In the genomic region with DNA sequence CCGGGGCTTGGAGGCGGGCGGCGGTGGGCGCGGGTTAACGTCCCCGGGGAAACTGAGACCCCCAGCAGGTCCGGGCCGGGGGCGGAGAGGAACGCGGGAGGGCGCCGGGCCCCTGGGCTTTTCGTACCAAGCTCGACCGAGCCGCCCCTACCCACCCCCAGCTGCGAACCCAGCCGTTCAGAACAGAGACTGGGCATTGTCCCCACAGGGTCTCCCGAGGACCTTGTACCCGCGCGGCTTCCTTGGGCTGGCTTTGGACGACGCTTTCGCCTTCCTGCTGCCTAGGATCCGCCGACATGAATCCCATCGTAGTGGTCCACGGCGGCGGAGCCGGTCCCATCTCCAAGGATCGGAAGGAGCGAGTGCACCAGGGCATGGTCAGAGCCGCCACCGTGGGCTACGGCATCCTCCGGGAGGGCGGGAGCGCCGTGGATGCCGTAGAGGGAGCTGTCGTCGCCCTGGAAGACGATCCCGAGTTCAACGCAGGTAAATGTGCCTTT, we compare ENCODE assay signal across 8 cellular contexts.
DNase-seq lines count a peak whose midpoint lies in the region; ATAC-seq lines count a peak whose summit lies in the region.

No MANE protein-coding gene starts in this region.

- no peaks in the 10 kb centered on the region for H3K36me3 Mint-ChIP-seq in activated naive CD8-positive, alpha-beta T cell treated with anti-CD3 and anti-CD28 coated beads, Interleukin-2, amount 50 U/mL, for 24 hours (ENCODE audit: low read depth)

- no peak for ATAC-seq in activated naive CD8-positive, alpha-beta T cell treated with anti-CD3 and anti-CD28 coated beads, Interleukin-2, amount 50 U/mL, for 24 hours
- ATAC-seq in HG03342 (IDR thresholded peaks at IDR 0.05; ENCODE audit: unreplicated experiment) (no peak), HG02938 (IDR thresholded peaks at IDR 0.05; ENCODE audit: unreplicated experiment) (no peak)

- H3K9me3 Mint-ChIP-seq in activated naive CD8-positive, alpha-beta T cell treated with anti-CD3 and anti-CD28 coated beads, Interleukin-2, amount 50 U/mL, for 24 hours: no peaks in the 10 kb centered on the region

- peaks cover 17% of the 10 kb centered on the region for H3K4me1 Mint-ChIP-seq in activated naive CD8-positive, alpha-beta T cell treated with anti-CD3 and anti-CD28 coated beads, Interleukin-2, amount 50 U/mL, for 24 hours

- DNase-seq in NCI-H524 (lab: John Stamatoyannopoulos, UW) (peak; percentile 10 to 37), NCI-H524 treated with DMSO at 0.1 percent for 48 hours (lab: John Stamatoyannopoulos, UW) (no peak), NCI-H1105 (lab: John Stamatoyannopoulos, UW) (peak; percentile 28), hypothalamus (lab: John Stamatoyannopoulos, UW) (peak in 45 of 51 donors; percentile 7 to 85 (median 53)), retina (peak; percentile 91)
- DNase-seq in activated naive CD8-positive, alpha-beta T cell treated with anti-CD3 and anti-CD28 coated beads, Interleukin-2, amount 50 U/mL, for 24 hours: peak; percentile 30

- peaks cover 12% of the 10 kb centered on the region for H3K27me3 Mint-ChIP-seq in activated naive CD8-positive, alpha-beta T cell treated with anti-CD3 and anti-CD28 coated beads, Interleukin-2, amount 50 U/mL, for 24 hours

- H3K4me3 Mint-ChIP-seq in activated naive CD8-positive, alpha-beta T cell treated with anti-CD3 and anti-CD28 coated beads, Interleukin-2, amount 50 U/mL, for 24 hours: peak overlapping the region; percentile 84

- H3K27ac Mint-ChIP-seq in activated naive CD8-positive, alpha-beta T cell treated with anti-CD3 and anti-CD28 coated beads, Interleukin-2, amount 50 U/mL, for 24 hours: no peak overlapping the region
